In genomic region chr3:4343258-4343657, GRCh38 we compare ENCODE assay signal across 13 cellular contexts. TPM values are rescaled to one million over a fixed set of nuclear protein-coding genes. Genes with fewer than 3 reads are reported as not detected.
A peak's percentile ranks its signal among the peaks of the same experiment; 100 is the strongest.
DNase-seq lines count a peak whose midpoint lies in the region; TF ChIP-seq lines count a peak whose summit lies in the region.
"Had no signal": no experiment of that assay in that cellular context is flagged by ENCODE, and none has a peak within 500 bp of the region (broad histone marks: within the 10 kb centered on the region; RNA-seq: fewer than 3 reads in every experiment).

No MANE protein-coding gene starts in this region.

- H3K4me1 ChIP-seq in mammary epithelial cell (ENCODE audit: insufficient read depth, low read length) (no peaks in the 10 kb centered on the region), osteoblast (ENCODE audit: insufficient read depth, low read length) (peaks cover 5% of the 10 kb centered on the region)

- H3K4me2 ChIP-seq in mammary epithelial cell (ENCODE audit: insufficient read depth, low read depth, low read length) = no peak overlapping the region
- H3K4me2 ChIP-seq in osteoblast (ENCODE audit: insufficient read depth, low read length) = no peak overlapping the region

- H2AFZ ChIP-seq in mammary epithelial cell (ENCODE audit: low read depth, low read length) (no peak overlapping the region), osteoblast (ENCODE audit: low read length) (no peak overlapping the region)

- WGBS in mammary epithelial cell (ENCODE audit: low coverage, missing lambda C conversion rate) = 100% methylated on average over 1 of the region's 1 CpG

- CTCF ChIA-PET in mammary epithelial cell (lab: Charles Lee; ENCODE audit: low non-redundant PET) (no interaction called here), GM10248 (lab: Yijun Ruan, JAX) (interaction anchor here (1.0 to 5.7 kb wide), 6 partner anchors 8 to 367 kb away, joined by 3 to 27 read pairs (median 3); no protein-coding TSS in a partner anchor)

- H3K9ac ChIP-seq in mammary epithelial cell (ENCODE audit: insufficient read depth, low read length) = no peak overlapping the region

- H3K27ac ChIP-seq in mammary epithelial cell (ENCODE audit: insufficient read depth, low read depth, low read length) (no peak overlapping the region), osteoblast (ENCODE audit: low read depth, low read length) (no peak overlapping the region)

- DNase-seq in EL (peak; percentile 18), NCI-H526 (lab: John Stamatoyannopoulos, UW) (peak; percentile 74 to 82), mammary epithelial cell (peak; percentile 6), osteoblast (ENCODE audit: insufficient read length, low spot score, missing footprints) (peak; percentile 17), activated gamma-delta T cell treated with Interleukin-2 at 50 U/mL for 16 hours (no peak), KBM-7 (no peak), GM10248 (ENCODE audit: extremely low spot score) (no peak)
- DNase-seq: activated CD4-positive, alpha-beta memory T cell treated with anti-CD3 and anti-CD28 coated beads for 36 hours; activated effector memory CD4-positive, alpha-beta T cell treated with Interleukin-2 at 50 U/mL for 16 hours; left ventricle myocardium superior; NCI-H1048; NCI-H446; T1000 had no signal

- H3K9me3 ChIP-seq in mammary epithelial cell (replicated peaks; ENCODE audit: insufficient read depth, low read length) (no peaks in the 10 kb centered on the region), osteoblast (ENCODE audit: low read depth, low read length) (no peaks in the 10 kb centered on the region)

- POLR2A ChIA-PET in GM10248 (lab: Yijun Ruan, JAX) = no interaction called here

- H3K4me3 ChIP-seq in mammary epithelial cell (replicated peaks in 1 of 3; ENCODE audit: insufficient read depth in 1 of 3, low read depth in 2 of 3, low read length in 3 of 3) (no peak overlapping the region), osteoblast (ENCODE audit: insufficient read depth, low read length) (no peak overlapping the region)

- H3K27me3 ChIP-seq in mammary epithelial cell (ENCODE audit: insufficient read depth, low read length) (no peaks in the 10 kb centered on the region), osteoblast (ENCODE audit: insufficient read depth, low read length) (no peaks in the 10 kb centered on the region)

- no peak for TF ChIP-seq CTCF in mammary epithelial cell (conservative IDR thresholded peaks at IDR 0.05 in 1 of 2, IDR thresholded peaks at IDR 0.05 in 1 of 2; ENCODE audit: extremely low read depth in 1 of 2, insufficient read depth in 1 of 2, low read depth in 1 of 2, low read length in 2 of 2)
- TF ChIP-seq CTCF in osteoblast (IDR thresholded peaks at IDR 0.05; ENCODE audit: extremely low read depth, low read depth, low read length) = no peak
- TF ChIP-seq CTCF in GM10248 (IDR thresholded peaks at IDR 0.05; ENCODE audit: control extremely low read depth, extremely low read depth, low read depth, missing control alignments) = no peak

- H4K20me1 ChIP-seq in mammary epithelial cell (ENCODE audit: insufficient read depth, low read length) (no peaks in the 10 kb centered on the region), osteoblast (ENCODE audit: insufficient read depth, low read length) (no peaks in the 10 kb centered on the region)

- H3K36me3 ChIP-seq in mammary epithelial cell (ENCODE audit: insufficient read depth, low read length) (no peaks in the 10 kb centered on the region), osteoblast (ENCODE audit: insufficient read depth, low read length) (no peaks in the 10 kb centered on the region)

- no TSS peak for BruUV-seq in mammary epithelial cell (replicated peaks; lab: Mats Ljungman, UMichigan)

- dilution Hi-C loops in mammary epithelial cell (cut with HindIII; ENCODE audit: low sequenced_read_pairs) = no loop called here

- in situ Hi-C loops in mammary epithelial cell (cut with MboI; ENCODE audit: low sequenced_read_pairs in 2 of 2) = no loop called here
- in situ Hi-C loops in KBM-7 (cut with MboI; ENCODE audit: low pct_unique_long_range_greater_than_20kb, low sequenced_read_pairs) = loop anchor here (25.0 kb wide), 1 partner anchor 269 kb away; no protein-coding TSS in a partner anchor

- intact Hi-C loops in mammary epithelial cell (cut with micrococcal nuclease) = no loop called here

- H3K79me2 ChIP-seq in mammary epithelial cell (ENCODE audit: insufficient read depth, low read length) = no peaks in the 10 kb centered on the region
- no peaks in the 10 kb centered on the region for H3K79me2 ChIP-seq in osteoblast (ENCODE audit: insufficient read depth, low read length)

RNA-seq across cellular contexts. Expression of gene SETMAR, which starts 40.1 kb away (rescaled TPM):
- 10 to 100 TPM in 1 of 2 donors, 1 to 10 TPM in 1; 9.9 to 20.8 TPM for total RNA-seq in mammary epithelial cell
- 11.1 TPM for polyA plus RNA-seq in mammary epithelial cell
- 8.0 TPM for polyA minus RNA-seq in mammary epithelial cell
- total RNA-seq in osteoblast = 11.9 and 13.0 TPM in 2 replicates

Comparison
In these comparisons a context has a peak if more than half of its experiments do, and no peak if none do; other contexts are left out.
1. DNase-seq: peak in EL (single experiment), NCI-H526 (2 of 2), mammary epithelial cell (single experiment) and osteoblast (single experiment); none in activated gamma-delta T cell treated with Interleukin-2 at 50 U/mL for 16 hours (single experiment), KBM-7 (single experiment) and GM10248 (single experiment).